ENCODE assay signal across 19 cellular contexts in genomic region chr7:78038465-78039080, GRCh38.
A peak's percentile ranks its signal among the peaks of the same experiment; 100 is the strongest.
DNase-seq lines count a peak whose midpoint lies in the region; ATAC-seq, FAIRE-seq and TF ChIP-seq lines count a peak whose summit lies in the region.
"Had no signal": no experiment of that assay in that cellular context is flagged by ENCODE, and none has a peak within 500 bp of the region (broad histone marks: within the 10 kb centered on the region; RNA-seq: fewer than 3 reads in every experiment).

No MANE protein-coding gene starts in this region.

- peak overlapping the region; percentile 31 to 83 (median 73); a peak in 6 of 7 replicates for H3K27ac Mint-ChIP-seq in H9
- H3K27ac Mint-ChIP-seq in activated T-cell treated with anti-CD3 and anti-CD28 coated beads, Interleukin-2, amount 50 U/mL, for 72 hours, result no peak overlapping the region
- H3K27ac Mint-ChIP-seq: CD14-positive monocyte, HFFc6 had no signal

- H3K36me3 ChIP-seq in GM12878 (ENCODE audit: control insufficient read depth in 2 of 2, insufficient read depth in 2 of 2, low read length in 1 of 2) (no peaks in the 10 kb centered on the region), iPS-18a (ENCODE audit: control insufficient read depth, low read depth, low read length) (no peaks in the 10 kb centered on the region)
- H3K36me3 ChIP-seq: BLaER1 had no signal

- H3K23me2 ChIP-seq in H9 (ENCODE audit: insufficient read length, low read depth, low read length, poor library complexity, severe bottlenecking), result no peaks in the 10 kb centered on the region

- H2AK5ac ChIP-seq in H9 (ENCODE audit: insufficient read length, low read length), result no peak overlapping the region

- TF ChIP-seq POLR2A in GM12878 (IDR thresholded peaks at IDR 0.05; ENCODE audit: low read depth, low read length), result no peak

- H3K4ac ChIP-seq in H9 (ENCODE audit: low read depth, low read length), result no peak overlapping the region

- no peak overlapping the region for H3K4me2 ChIP-seq in H9 (ENCODE audit: insufficient read depth, insufficient read length, low read length)
- H3K4me2 ChIP-seq in GM12878 (ENCODE audit: control insufficient read depth, insufficient read depth), result no peak overlapping the region
- H3K4me2 ChIP-seq: BLaER1 had no signal

- H3K4me1 ChIP-seq in H9 (ENCODE audit: insufficient read depth, low read length), result peaks cover 6% of the 10 kb centered on the region; the same call in 1 of the 2 replicates
- no peaks in the 10 kb centered on the region for H3K4me1 ChIP-seq in GM12878 (ENCODE audit: control insufficient read depth, insufficient read depth, low read length)
- H3K4me1 ChIP-seq in iPS-18a (ENCODE audit: control insufficient read depth, low read depth, low read length), result peaks cover 32% of the 10 kb centered on the region

- no peak overlapping the region for H3T11ph ChIP-seq in H9 (ENCODE audit: low read length)

- H3K27me3 ChIP-seq in H9 (ENCODE audit: insufficient read depth, low read length), result no peaks in the 10 kb centered on the region
- no peaks in the 10 kb centered on the region; a peak in 2 of 4 replicates for H3K27me3 ChIP-seq in GM12878 (replicated peaks in 1 of 2; ENCODE audit: control insufficient read depth in 2 of 2, insufficient read depth in 2 of 2, low read length in 1 of 2)
- no peaks in the 10 kb centered on the region for H3K27me3 ChIP-seq in iPS-18a (ENCODE audit: control insufficient read depth, insufficient read depth, low read length)
- H3K27me3 ChIP-seq: BLaER1 had no signal

- no peak overlapping the region for H3K56ac ChIP-seq in H9 (ENCODE audit: insufficient read length, low read depth, low read length)

- DNase-seq in H9 (no peak), GM12878 (ENCODE audit: low read depth, low spot score) (no peak), DMS153 (lab: John Stamatoyannopoulos, UW) (no peak), GF-D8 (lab: John Stamatoyannopoulos, UW) (no peak)
- DNase-seq in activated T-cell treated with anti-CD3 and anti-CD28 coated beads, Interleukin-2, amount 50 U/mL, for 1 hour, result no peak
- DNase-seq in activated T-cell treated with anti-CD3 and anti-CD28 coated beads, Interleukin-2, amount 50 U/mL, for 72 hours, result no peak
- DNase-seq: 8988T; CD4-positive, alpha-beta memory T cell; DMS79 treated with DMSO at 0.1 percent for 48 hours; HFFc6; IMR-90 had no signal

- TF ChIP-seq EP300 in GM12878 (IDR thresholded peaks at IDR 0.05; ENCODE audit: borderline replicate concordance in 1 of 2, control insufficient read depth in 1 of 2, low read depth in 2 of 2, low read length in 2 of 2), result no peak

- H3K36me3 Mint-ChIP-seq in H9 (ENCODE audit: insufficient read depth in 1 of 3, low read depth in 3 of 3), result no peaks in the 10 kb centered on the region; a peak in 1 of 7 replicates
- H3K36me3 Mint-ChIP-seq in activated T-cell treated with anti-CD3 and anti-CD28 coated beads, Interleukin-2, amount 50 U/mL, for 72 hours (ENCODE audit: insufficient read depth in 2 of 2), result no peaks in the 10 kb centered on the region
- H3K36me3 Mint-ChIP-seq: CD14-positive monocyte; CD4-positive, alpha-beta memory T cell had no signal

- H3K14ac ChIP-seq in H9 (ENCODE audit: insufficient read depth, low read length), result no peak overlapping the region

- FAIRE-seq in GM12878 (lab: Jason Lieb, UNC), result peak; percentile 7
- FAIRE-seq: GM12891, GM19239, H54, K562 had no signal

- H4K20me1 ChIP-seq in H9 (ENCODE audit: control insufficient read depth, insufficient read depth, insufficient read length), result no peaks in the 10 kb centered on the region
- H4K20me1 ChIP-seq in GM12878 (ENCODE audit: control insufficient read depth, insufficient read depth), result no peaks in the 10 kb centered on the region
- H4K20me1 ChIP-seq: BLaER1 had no signal

- TF ChIP-seq RAD21 in GM12878 (IDR thresholded peaks at IDR 0.05; ENCODE audit: insufficient read depth, low read depth, low read length), result no peak

- H4K91ac ChIP-seq in H9 (ENCODE audit: insufficient read length, low read depth, low read length), result no peak overlapping the region

- H2BK12ac ChIP-seq in H9 (ENCODE audit: insufficient read length, low read depth, low read length), result no peak overlapping the region

- no peak overlapping the region for H2BK20ac ChIP-seq in H9 (ENCODE audit: low read depth, low read length, poor library complexity, severe bottlenecking)

- in situ Hi-C loops in GM12878 (cut with MboI), result loop anchor here (10.0 kb wide), 1 partner anchor 374 kb away; no protein-coding TSS in a partner anchor

- H3K27ac ChIP-seq in H9 (ENCODE audit: insufficient read length, low read depth, low read length) (peak overlapping the region; percentile 39), GM12878 (ENCODE audit: control insufficient read depth, insufficient read depth) (no peak overlapping the region), iPS-18a (ENCODE audit: low read length) (no peak overlapping the region)
- H3K27ac ChIP-seq: BLaER1 had no signal

- no peaks in the 10 kb centered on the region for H3K79me2 ChIP-seq in H9 (ENCODE audit: insufficient read depth, low read length)
- no peaks in the 10 kb centered on the region for H3K79me2 ChIP-seq in GM12878 (ENCODE audit: control insufficient read depth, insufficient read depth, low read length)

- intact Hi-C loops in GM12878 (cut with micrococcal nuclease; ENCODE audit: unreplicated experiment), result no loop called here

- SMC1A ChIA-PET in GM12878 (lab: Charles Lee; ENCODE audit: uncharacterized antibody, unreplicated experiment), result no interaction called here

- H3K4me3 Mint-ChIP-seq in H9, result no peak overlapping the region; a peak in 1 of 5 replicates
- no peak overlapping the region for H3K4me3 Mint-ChIP-seq in activated T-cell treated with anti-CD3 and anti-CD28 coated beads, Interleukin-2, amount 50 U/mL, for 72 hours
- H3K4me3 Mint-ChIP-seq: CD14-positive monocyte; CD4-positive, alpha-beta memory T cell; HFFc6 had no signal

- H3K9ac ChIP-seq in H9 (ENCODE audit: extremely low read depth, insufficient read length, low read length) (no peak overlapping the region), GM12878 (ENCODE audit: control insufficient read depth, insufficient read depth, low read length) (no peak overlapping the region), iPS-18a (ENCODE audit: low read length) (peak overlapping the region; percentile 10)
- H3K9ac ChIP-seq: BLaER1 had no signal

- H3K4me3 ChIP-seq in GM12878 (no peak overlapping the region), iPS-18a (ENCODE audit: low read length) (no peak overlapping the region)
- H3K4me3 ChIP-seq: BLaER1, K562 had no signal

- H4K8ac ChIP-seq in H9 (replicated peaks; ENCODE audit: insufficient read length, low read depth, low read length), result no peak overlapping the region

- WGBS in H9 (ENCODE audit: extremely low coverage, insufficient read length, low lambda C conversion rate), result 100% methylated on average over 1 of the region's 7 CpGs
- WGBS in GM12878 (ENCODE audit: insufficient coverage, insufficient replicate concordance, low lambda C conversion rate, missing lambda C conversion rate), result 51% methylated on average over 7 of the region's 7 CpGs

- CTCF ChIA-PET in GM12878 (lab: Yijun Ruan, JAX), result interaction anchor here (1.1 to 1.4 kb wide), 3 partner anchors 13 to 397 kb away, joined by 3 to 6 read pairs (median 3); no protein-coding TSS in a partner anchor

- H3K9me3 ChIP-seq in H9 (ENCODE audit: control insufficient read depth, low read depth, low read length), result no peaks in the 10 kb centered on the region
- H3K9me3 ChIP-seq in GM12878 (replicated peaks; ENCODE audit: control insufficient read depth, insufficient read depth, low read length), result no peaks in the 10 kb centered on the region
- H3K9me3 ChIP-seq in iPS-18a (ENCODE audit: control insufficient read depth, low read depth, low read length), result no peaks in the 10 kb centered on the region

- H3K4me1 Mint-ChIP-seq in H9, result peaks cover 40 to 43% of the 10 kb centered on the region in 2 experiments
- H3K4me1 Mint-ChIP-seq in activated T-cell treated with anti-CD3 and anti-CD28 coated beads, Interleukin-2, amount 50 U/mL, for 72 hours (ENCODE audit: low read depth), result no peaks in the 10 kb centered on the region

- H2BK120ac ChIP-seq in H9 (ENCODE audit: low read depth, low read length, poor library complexity, severe bottlenecking), result no peak overlapping the region

- H3K79me1 ChIP-seq in H9 (ENCODE audit: insufficient read depth, low read depth, low read length, poor library complexity, severe bottlenecking), result no peaks in the 10 kb centered on the region

- RAD21 ChIA-PET in GM12878 (lab: Charles Lee; ENCODE audit: unreplicated experiment), result interaction anchor here (1.3 to 1.8 kb wide), 2 partner anchors 18 to 99 kb away, joined by 3 to 5 read pairs; no protein-coding TSS in a partner anchor

- H3K18ac ChIP-seq in H9 (ENCODE audit: insufficient read length, low read depth, low read length), result no peak overlapping the region

- no peaks in the 10 kb centered on the region; a peak in 1 of 5 replicates for H3K9me3 Mint-ChIP-seq in H9
- H3K9me3 Mint-ChIP-seq in activated T-cell treated with anti-CD3 and anti-CD28 coated beads, Interleukin-2, amount 50 U/mL, for 72 hours, result no peaks in the 10 kb centered on the region
- H3K9me3 Mint-ChIP-seq: CD14-positive monocyte; CD4-positive, alpha-beta memory T cell; HFFc6 had no signal

- TF ChIP-seq CTCF in H9 (conservative IDR thresholded peaks at IDR 0.05), result no peak
- no peak for TF ChIP-seq CTCF in GM12878 (IDR thresholded peaks at IDR 0.05 in 2 of 3, conservative IDR thresholded peaks at IDR 0.05 in 1 of 3; ENCODE audit: control insufficient read depth in 2 of 3, extremely low read depth in 1 of 3, insufficient read depth in 1 of 3, low read depth in 3 of 3, low read length in 3 of 3)

- POLR2A ChIA-PET in GM12878 (lab: Charles Lee), result no interaction called here

- no TSS peak for BruUV-seq in GM12878 (replicated peaks; lab: Mats Ljungman, UMichigan)

- no peak overlapping the region for H2BK5ac ChIP-seq in H9 (ENCODE audit: insufficient read length, low read length)

- H3K23ac ChIP-seq in H9 (ENCODE audit: insufficient read length, low read depth, low read length), result no peak overlapping the region

- H2AFZ ChIP-seq in H9 (ENCODE audit: low read length) (no peak overlapping the region), GM12878 (ENCODE audit: control insufficient read depth, low read depth, low read length) (no peak overlapping the region)

- ATAC-seq in GM12878, result no peak
- ATAC-seq in activated T-cell treated with anti-CD3 and anti-CD28 coated beads, Interleukin-2, amount 50 U/mL, for 72 hours (replicated peaks in 1 of 2), result no peak
- ATAC-seq: HCT116, K562 had no signal

- H4K5ac ChIP-seq in H9 (ENCODE audit: insufficient read length, low read depth, low read length), result no peak overlapping the region

- H2BK15ac ChIP-seq in H9 (ENCODE audit: low read depth, low read length), result no peak overlapping the region

- H3K27me3 Mint-ChIP-seq in H9 (ENCODE audit: low read depth), result peaks cover 3% of the 10 kb centered on the region
- H3K27me3 Mint-ChIP-seq in activated T-cell treated with anti-CD3 and anti-CD28 coated beads, Interleukin-2, amount 50 U/mL, for 72 hours (ENCODE audit: low read depth), result peaks cover 18% of the 10 kb centered on the region

TF ChIP-seq in GM12878, 131 proteins besides CTCF, POLR2A, EP300 and RAD21 (continues in another document):
- TF ChIP-seq ZNF217 (IDR thresholded peaks at IDR 0.05) (no peak), BCL11A (IDR thresholded peaks at IDR 0.05; ENCODE audit: low read depth, low read length) (no peak)
